Comparison of ENCODE assay signal across 14 cellular contexts in genomic region chr12:122411537-122411936, GRCh38. TPM values are rescaled to one million over a fixed set of nuclear protein-coding genes. Genes with fewer than 3 reads are reported as not detected.
DNase-seq lines count a peak whose midpoint lies in the region; ATAC-seq lines count a peak whose summit lies in the region.
"Had no signal": no experiment of that assay in that cellular context is flagged by ENCODE, and none has a peak within 500 bp of the region (broad histone marks: within the 10 kb centered on the region; RNA-seq: fewer than 3 reads in every experiment).

No MANE protein-coding gene starts in this region.

- H3K27me3 Mint-ChIP-seq in activated T-cell treated with anti-CD3 and anti-CD28 coated beads, Interleukin-2, amount 50 U/mL, for 24 hours = no peaks in the 10 kb centered on the region
- no peaks in the 10 kb centered on the region for H3K27me3 Mint-ChIP-seq in T-cell

- H3K9me3 Mint-ChIP-seq in activated T-cell treated with anti-CD3 and anti-CD28 coated beads, Interleukin-2, amount 50 U/mL, for 24 hours = no peaks in the 10 kb centered on the region
- no peaks in the 10 kb centered on the region for H3K9me3 Mint-ChIP-seq in T-cell

- H3K4me3 Mint-ChIP-seq in activated T-cell treated with anti-CD3 and anti-CD28 coated beads, Interleukin-2, amount 50 U/mL, for 24 hours = peak overlapping the region; percentile 39
- H3K4me3 Mint-ChIP-seq in T-cell = peak overlapping the region in 1 of 3 donors; percentile 9
- H3K4me3 Mint-ChIP-seq: GM23338, WTC11 had no signal

- ATAC-seq in T-cell (replicated peaks in 1 of 4) (no peak), HG03442 (IDR thresholded peaks at IDR 0.05; ENCODE audit: unreplicated experiment) (no peak)
- ATAC-seq: GM23338, WTC11 had no signal

- peak overlapping the region; percentile 93 for H3K27ac Mint-ChIP-seq in activated T-cell treated with anti-CD3 and anti-CD28 coated beads, Interleukin-2, amount 50 U/mL, for 24 hours
- H3K27ac Mint-ChIP-seq in T-cell = peak overlapping the region; percentile 44 to 46
- H3K27ac Mint-ChIP-seq: GM23338, WTC11 had no signal

- H3K36me3 Mint-ChIP-seq in activated T-cell treated with anti-CD3 and anti-CD28 coated beads, Interleukin-2, amount 50 U/mL, for 24 hours (ENCODE audit: low read depth) = peaks cover 38% of the 10 kb centered on the region
- H3K36me3 Mint-ChIP-seq in T-cell = no peaks in the 10 kb centered on the region

- DNase-seq in activated T-cell treated with anti-CD3 and anti-CD28 coated beads, Interleukin-2, amount 50 U/mL, for 24 hours = no peak
- no peak for DNase-seq in activated T-cell treated with anti-CD3 and anti-CD28 coated beads, Interleukin-2, amount 50 U/mL, for 1 hour
- no peak for DNase-seq in T-cell
- DNase-seq in globus pallidus (ENCODE audit: low spot score) = peak; percentile 40
- DNase-seq in substantia nigra (lab: John Stamatoyannopoulos, UW) = peak in 25 of 49 donors; percentile 0 to 55 (median 9)
- DNase-seq in NCI-H2029 treated with DMSO at 0.1 percent for 48 hours (lab: John Stamatoyannopoulos, UW) = no peak
- DNase-seq in AG08395 (ENCODE audit: low spot score) = no peak
- DNase-seq: esophagus squamous epithelium, NCI-H1694 treated with DMSO at 0.1 percent for 48 hours, NCI-H524 treated with DMSO at 0.1 percent for 48 hours, Peyer's patch had no signal

- POLR2A ChIA-PET in T-cell (lab: Charles Lee) = no interaction called here

- H3K4me1 Mint-ChIP-seq in activated T-cell treated with anti-CD3 and anti-CD28 coated beads, Interleukin-2, amount 50 U/mL, for 24 hours (ENCODE audit: low read depth) = peaks cover 51% of the 10 kb centered on the region
- H3K4me1 Mint-ChIP-seq in T-cell = peaks cover 28 to 42% (median 41%) of the 10 kb centered on the region in 3 donors

- CTCF ChIA-PET in T-cell (lab: Charles Lee) = interaction anchor here (0.6 to 1.9 kb wide), 3 partner anchors 11 to 60 kb away, joined by 4 to 11 read pairs (median 6); no protein-coding TSS in a partner anchor

- H3K27ac ChIP-seq in substantia nigra (ENCODE audit: low read depth, low read length, poor library complexity, severe bottlenecking) = no peak overlapping the region

RNA-seq across cellular contexts. Expression of gene CLIP1, which starts 10.9 kb away (rescaled TPM):
- total RNA-seq in T-cell = 10 to 100 TPM; 47.2 to 69.5 (median 59.4) TPM

Comparison
In these comparisons a context has a peak if more than half of its experiments do, and no peak if none do; other contexts are left out.
1. DNase-seq: peak in globus pallidus (single experiment) and substantia nigra (25 of 49); none in activated T-cell treated with anti-CD3 and anti-CD28 coated beads, Interleukin-2, amount 50 U/mL, for 24 hours (single experiment), activated T-cell treated with anti-CD3 and anti-CD28 coated beads, Interleukin-2, amount 50 U/mL, for 1 hour (single experiment), T-cell (0 of 34), NCI-H2029 treated with DMSO at 0.1 percent for 48 hours (single experiment) and AG08395 (single experiment).